In the genomic region with DNA sequence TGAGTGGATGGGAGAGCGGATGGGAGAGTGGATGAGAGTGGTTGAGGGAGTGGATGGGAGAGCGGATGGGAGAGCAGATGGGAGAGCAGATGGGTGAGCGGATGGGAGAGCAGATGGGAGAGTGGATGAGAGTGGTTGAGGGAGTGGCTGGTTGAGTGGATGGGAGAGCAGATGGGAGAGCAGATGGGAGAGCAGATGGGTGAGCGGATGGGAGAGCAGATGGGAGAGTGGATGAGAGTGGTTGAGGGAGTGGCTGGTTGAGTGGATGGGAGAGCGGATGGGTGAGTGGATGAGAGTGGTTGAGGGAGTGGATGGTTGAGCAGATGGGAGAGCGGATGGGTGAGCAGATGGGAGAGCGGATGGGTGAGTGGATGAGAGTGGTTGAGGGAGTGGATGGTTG, we compare ENCODE assay signal across 9 cellular contexts. TPM values are rescaled to one million over a fixed set of nuclear protein-coding genes. Genes with fewer than 3 reads are reported as not detected.
DNase-seq lines count a peak whose midpoint lies in the region; FAIRE-seq and TF ChIP-seq lines count a peak whose summit lies in the region.
"Not testable (repeated sequence)": the region's sequence is repeated elsewhere in the genome, so short reads cannot be mapped to it uniquely, and the experiment has no call there.
"Had no signal": no experiment of that assay in that cellular context is flagged by ENCODE, and none has a peak within 500 bp of the region (broad histone marks: within the 10 kb centered on the region; RNA-seq: fewer than 3 reads in every experiment).

No MANE protein-coding gene starts in this region.

- not testable (repeated sequence) for H3K18ac ChIP-seq in neuronal stem cell (ENCODE audit: low read length)

- H4K91ac ChIP-seq in neuronal stem cell (ENCODE audit: low read depth, low read length, poor library complexity) = not testable (repeated sequence)

- not testable (repeated sequence) for H4K8ac ChIP-seq in neuronal stem cell (ENCODE audit: low read depth, low read length)

- H3K27me3 ChIP-seq in WERI-Rb-1 (ENCODE audit: insufficient read depth, low read depth, severe bottlenecking); bronchial epithelial cell (ENCODE audit: control insufficient read depth, insufficient read depth, low read length); neuronal stem cell (ENCODE audit: control insufficient read depth in 3 of 3, insufficient read depth in 3 of 3, low read depth in 1 of 3, low read length in 3 of 3): not testable (repeated sequence)

- H2BK15ac ChIP-seq in neuronal stem cell (ENCODE audit: low read length) = not testable (repeated sequence)

- H2BK12ac ChIP-seq in neuronal stem cell (ENCODE audit: low read length) = not testable (repeated sequence)

- peak overlapping the region; percentile 21 for H3K9ac ChIP-seq in neuronal stem cell (ENCODE audit: low read depth, low read length, poor library complexity)

- DNase-seq in DMS 273 (lab: John Stamatoyannopoulos, UW; ENCODE audit: unreplicated experiment) = peak; percentile 64
- not testable (repeated sequence) for DNase-seq in HTR-8/SVneo (ENCODE audit: insufficient read length, low spot score); bronchial epithelial cell (ENCODE audit: low read depth); neuronal stem cell (ENCODE audit: low spot score)
- peak; percentile 51 for DNase-seq in NCI-H2171 treated with DMSO at 0.1 percent for 48 hours (lab: John Stamatoyannopoulos, UW)
- DNase-seq in WERI-Rb-1 = peak; percentile 56

- H2AFZ ChIP-seq in neuronal stem cell (ENCODE audit: low read length) = not testable (repeated sequence)

- H3K27ac ChIP-seq in WERI-Rb-1; neuronal stem cell (replicated peaks; ENCODE audit: low read length): not testable (repeated sequence)

- H3K4me2 ChIP-seq in neuronal stem cell (ENCODE audit: insufficient read depth, low read length, poor library complexity, severe bottlenecking) = not testable (repeated sequence)

- H3K79me1 ChIP-seq in neuronal stem cell (ENCODE audit: low read depth, low read length) = not testable (repeated sequence)

- not testable (repeated sequence) for H3K23ac ChIP-seq in neuronal stem cell (ENCODE audit: low read depth, low read length, poor library complexity)

- H2AK5ac ChIP-seq in neuronal stem cell (ENCODE audit: low read depth, low read length) = not testable (repeated sequence)

- not testable (repeated sequence) for H2BK5ac ChIP-seq in neuronal stem cell (ENCODE audit: low read length)

- not testable (repeated sequence) for TF ChIP-seq CTCF in WERI-Rb-1 (IDR thresholded peaks at IDR 0.05; ENCODE audit: low read depth, low read length); bronchial epithelial cell (IDR thresholded peaks at IDR 0.05; ENCODE audit: insufficient read depth, low read length, severe bottlenecking)

- not testable (repeated sequence) for H3K9me3 ChIP-seq in WERI-Rb-1 (ENCODE audit: severe bottlenecking); neuronal stem cell (replicated peaks in 1 of 2; ENCODE audit: control insufficient read depth in 2 of 2, insufficient read depth in 1 of 2, low read depth in 1 of 2, low read length in 2 of 2)

- H3K36me3 ChIP-seq in WERI-Rb-1 (peaks cover 70% of the 10 kb centered on the region), bronchial epithelial cell (ENCODE audit: control insufficient read depth, insufficient read depth, low read length) (peaks cover 40% of the 10 kb centered on the region), neuronal stem cell (replicated peaks in 1 of 2; ENCODE audit: control insufficient read depth in 2 of 2, insufficient read depth in 2 of 2, low read length in 2 of 2) (peaks cover 53 to 81% of the 10 kb centered on the region in 2 donors)

- H2BK120ac ChIP-seq in neuronal stem cell (ENCODE audit: low read depth, low read length) = not testable (repeated sequence)

- H3K14ac ChIP-seq in neuronal stem cell (ENCODE audit: low read length) = not testable (repeated sequence)

- FAIRE-seq in HTR-8/SVneo (lab: Jason Lieb, UNC) = peak; percentile 16
- FAIRE-seq in bronchial epithelial cell (lab: Jason Lieb, UNC) = peak; percentile 43

- not testable (repeated sequence) for H3K4ac ChIP-seq in neuronal stem cell (ENCODE audit: low read length)

- H3K4me1 ChIP-seq in neuronal stem cell (ENCODE audit: control insufficient read depth in 2 of 2, insufficient read depth in 1 of 2, low read depth in 1 of 2, low read length in 2 of 2) = not testable (repeated sequence)

- not testable (repeated sequence) for H3K4me3 ChIP-seq in WERI-Rb-1 (ENCODE audit: low read depth, low read length); bronchial epithelial cell (ENCODE audit: low read depth, low read length); neuronal stem cell (ENCODE audit: low read length in 2 of 2)

- WGBS in neuronal stem cell (ENCODE audit: extremely low coverage in 2 of 2, insufficient read length in 2 of 2, insufficient replicate concordance in 1 of 2), 2 donors = 100% methylated on average over 1 of the region's 7 CpGs; no CpG with 5 or more reads in 1 of the 2 donors

RNA-seq across cellular contexts. Expression of a gene that starts 9.7 kb away (rescaled TPM):
- total RNA-seq in bronchial epithelial cell = not detected in 2 replicates
- 0.07 TPM for polyA plus RNA-seq in neuronal stem cell (2013, experiment 1 of 2)
- 0.07 TPM for polyA plus RNA-seq in neuronal stem cell (2013, experiment 2 of 2)
- total RNA-seq: A172 had no signal
- polyA plus RNA-seq: A549, BJ had no signal

RNA-seq across cellular contexts. Expression of a gene that starts 23.2 kb away (rescaled TPM):
- total RNA-seq in bronchial epithelial cell = 22.7 and 25.5 TPM in 2 replicates
- 41.4 TPM for polyA plus RNA-seq in neuronal stem cell (2013, experiment 1 of 2)
- 37.0 TPM for polyA plus RNA-seq in neuronal stem cell (2013, experiment 2 of 2)

RNA-seq across cellular contexts. Expression of a gene that starts 28.1 kb away (rescaled TPM):
- total RNA-seq in bronchial epithelial cell = 46.3 and 59.1 TPM in 2 replicates
- polyA plus RNA-seq in neuronal stem cell (2013, experiment 1 of 2) = 27.9 TPM
- 25.3 TPM for polyA plus RNA-seq in neuronal stem cell (2013, experiment 2 of 2)

RNA-seq across cellular contexts. Expression of a gene that starts 28.8 kb away (rescaled TPM):
- 17.1 and 20.1 TPM in 2 replicates for total RNA-seq in bronchial epithelial cell
- 3.9 TPM for polyA plus RNA-seq in neuronal stem cell (2013, experiment 1 of 2)
- 3.7 TPM for polyA plus RNA-seq in neuronal stem cell (2013, experiment 2 of 2)

RNA-seq across cellular contexts. Expression of a gene that starts 43.4 kb away (rescaled TPM):
- 37.4 and 48.3 TPM in 2 replicates for total RNA-seq in bronchial epithelial cell
- 76.9 TPM for polyA plus RNA-seq in neuronal stem cell (2013, experiment 1 of 2)
- polyA plus RNA-seq in neuronal stem cell (2013, experiment 2 of 2) = 73.8 TPM
